In the genomic region with DNA sequence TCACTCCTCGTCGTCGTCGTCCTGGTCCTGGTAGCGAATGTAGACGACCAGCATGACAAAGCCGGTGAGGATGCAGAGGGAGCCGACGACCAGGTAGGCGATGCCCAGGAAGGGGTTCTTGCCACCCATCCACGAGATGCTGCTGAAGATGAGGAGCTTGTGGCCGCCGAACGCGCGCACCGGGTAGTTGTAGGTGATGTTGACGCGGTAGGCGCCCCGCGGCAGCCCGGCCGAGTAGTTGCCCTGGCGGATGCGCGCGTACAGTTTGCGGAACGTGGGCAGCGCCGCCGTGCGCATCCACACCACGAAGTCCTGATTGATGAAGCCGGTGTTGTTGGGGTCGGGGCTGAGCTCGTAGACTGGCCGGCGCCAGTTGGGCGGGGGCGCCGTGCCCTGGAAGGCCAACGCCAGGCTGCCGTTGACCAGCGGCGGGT, we compare ENCODE assay signal across 8 cellular contexts. TPM values are rescaled to one million over a fixed set of nuclear protein-coding genes. Genes with fewer than 3 reads are reported as not detected.
DNase-seq lines count a peak whose midpoint lies in the region; ATAC-seq and TF ChIP-seq lines count a peak whose summit lies in the region.

No MANE protein-coding gene starts in this region.

- H3K9me3 Mint-ChIP-seq in T-cell (no peaks in the 10 kb centered on the region), naive B cell (no peaks in the 10 kb centered on the region)

- H3K27me3 Mint-ChIP-seq in T-cell (peaks cover 0 to 6% of the 10 kb centered on the region in 2 donors), naive B cell (peaks cover 43 to 58% (median 56%) of the 10 kb centered on the region in 3 donors)

- H3K27ac ChIP-seq in AG04450 (ENCODE audit: low read depth, low read length) = no peak overlapping the region
- H3K27ac ChIP-seq in duodenal mucosa (ENCODE audit: low read depth, low read length) = peak overlapping the region; percentile 96
- H3K27ac ChIP-seq in tibial nerve = peak overlapping the region; percentile 78 to 95 (median 84)

- no peaks in the 10 kb centered on the region for H3K36me3 Mint-ChIP-seq in T-cell
- no peaks in the 10 kb centered on the region for H3K36me3 Mint-ChIP-seq in naive B cell

- CTCF ChIA-PET in AG04450 (lab: Charles Lee) (interaction anchor here (0.8 to 7.8 kb wide), 5 partner anchors 13 to 930 kb away, joined by 3 to 61 read pairs (median 3); no protein-coding TSS in a partner anchor), T-cell (lab: Charles Lee) (interaction anchor here (0.6 to 2.0 kb wide), 9 partner anchors 11 to 482 kb away, joined by 3 to 8 read pairs (median 3); a partner anchor contains a TSS)

- POLR2A ChIA-PET in AG04450 (lab: Yijun Ruan, JAX) (no interaction called here), T-cell (lab: Charles Lee) (interaction anchor here in 1 of 2 donors (0.8 to 1.0 kb wide), 3 partner anchors 174 to 487 kb away, joined by 3 to 4 read pairs (median 4); no protein-coding TSS in a partner anchor)

- H3K27me3 ChIP-seq in AG04450 (ENCODE audit: control insufficient read depth, insufficient read depth, low read length) (peaks cover 16% of the 10 kb centered on the region), duodenal mucosa (ENCODE audit: control insufficient read depth in 1 of 2, insufficient read depth in 2 of 2, low read length in 2 of 2) (no peaks in the 10 kb centered on the region), tibial nerve (peaks cover 0 to 27% of the 10 kb centered on the region in 2 donors)

- 20 to 39% methylated on average over 28 to 35 of the region's 47 CpGs for WGBS in tibial nerve, 2 donors

- peak overlapping the region; percentile 88 to 95 (median 89) for H3K4me3 Mint-ChIP-seq in T-cell
- peak overlapping the region; percentile 61 to 86 (median 82) for H3K4me3 Mint-ChIP-seq in naive B cell

- DNase-seq in AG04450 (ENCODE audit: low read depth, low spot score) = no peak
- peak in 28 of 34 experiments; percentile 7 to 53 (median 33) for DNase-seq in T-cell
- DNase-seq in naive B cell = no peak
- no peak for DNase-seq in tibial nerve (ENCODE audit: low spot score in 2 of 2)
- no peak for DNase-seq in NCI-H1694 treated with DMSO at 0.1 percent for 48 hours (lab: John Stamatoyannopoulos, UW)
- no peak for DNase-seq in NCI-H187 treated with DMSO at 0.1 percent for 48 hours (lab: John Stamatoyannopoulos, UW)

- H3K9me3 ChIP-seq in AG04450 (ENCODE audit: control insufficient read depth, insufficient read depth, low read length) (peaks cover 7% of the 10 kb centered on the region; the same call in 1 of the 2 replicates), duodenal mucosa (ENCODE audit: control insufficient read depth in 1 of 2, low read length in 2 of 2) (no peaks in the 10 kb centered on the region), tibial nerve (no peaks in the 10 kb centered on the region)

- H3K4me3 ChIP-seq in AG04450 (ENCODE audit: low read depth, low read length) (peak overlapping the region; percentile 50), duodenal mucosa (ENCODE audit: low read depth in 1 of 2, low read length in 2 of 2) (peak overlapping the region; percentile 76 to 87), tibial nerve (peak overlapping the region; percentile 41 to 70 (median 48))

- H3K36me3 ChIP-seq in duodenal mucosa (ENCODE audit: control insufficient read depth in 1 of 2, insufficient read depth in 2 of 2, low read length in 2 of 2) (no peaks in the 10 kb centered on the region), tibial nerve (no peaks in the 10 kb centered on the region)

- peaks cover 18 to 19% of the 10 kb centered on the region in 2 donors for H3K4me1 ChIP-seq in duodenal mucosa (ENCODE audit: control insufficient read depth in 1 of 2, insufficient read depth in 2 of 2, low read length in 2 of 2)
- peaks cover 0 to 24% (median 1%) of the 10 kb centered on the region in 4 donors for H3K4me1 ChIP-seq in tibial nerve

- peak; percentile 37 to 51 (median 48) for ATAC-seq in T-cell (replicated peaks in 1 of 4)
- ATAC-seq in naive B cell (ENCODE audit: low read depth in 2 of 2) = peak; percentile 5 to 33
- ATAC-seq in GM18909 (IDR thresholded peaks at IDR 0.05; ENCODE audit: poor library complexity, unreplicated experiment) = no peak

- no peak for TF ChIP-seq CTCF in AG04450 (IDR thresholded peaks at IDR 0.05; ENCODE audit: low read depth, low read length)
- TF ChIP-seq CTCF in tibial nerve (IDR thresholded peaks at IDR 0.05) = no peak

- H3K4me1 Mint-ChIP-seq in T-cell (peaks cover 23 to 31% (median 28%) of the 10 kb centered on the region in 3 donors), naive B cell (peaks cover 6 to 12% (median 12%) of the 10 kb centered on the region in 3 donors)

- no peak for TF ChIP-seq POLR2A in tibial nerve (IDR thresholded peaks at IDR 0.05)

- TF ChIP-seq EP300 in tibial nerve (IDR thresholded peaks at IDR 0.05) = no peak

- H3K9ac ChIP-seq in duodenal mucosa (ENCODE audit: low read depth in 1 of 2, low read length in 2 of 2) = peak overlapping the region; percentile 85 to 93

- H3K27ac Mint-ChIP-seq in T-cell = peak overlapping the region; percentile 91 to 92
- H3K27ac Mint-ChIP-seq in naive B cell = peak overlapping the region in 2 of 6 donors; percentile 32 to 61

RNA-seq across cellular contexts. Expression of a gene that starts 1.0 kb away (rescaled TPM):
- 0.24 and 0.26 TPM in 2 replicates for polyA plus RNA-seq in AG04450 (2011; rRNA removed)
- 0.32 and 0.39 TPM in 2 replicates for polyA minus RNA-seq in AG04450 (2011; rRNA and poly(A)+ RNA removed)
- 1 to 10 TPM; 2.1 to 8.6 (median 2.9) TPM for total RNA-seq in T-cell
- polyA plus RNA-seq in naive B cell (ENCODE audit: low read depth in 6 of 6) = under 1 TPM in 1 of 6 donors, not detected in 5; 0.07 TPM
- total RNA-seq in tibial nerve = 10 to 100 TPM; 15.6 to 47.6 (median 39.9) TPM

RNA-seq across cellular contexts. Expression of a gene that starts 41.3 kb away (rescaled TPM):
- polyA plus RNA-seq in AG04450 (2011; rRNA removed) (1.0 and 1.6 TPM in 2 replicates), naive B cell (ENCODE audit: low read depth in 6 of 6) (1 to 10 TPM in 5 of 6 donors, under 1 TPM in 1; 0.59 to 2.8 (median 2.1) TPM)
- polyA minus RNA-seq in AG04450 (2011; rRNA and poly(A)+ RNA removed) = 1.0 and 1.7 TPM in 2 replicates
- total RNA-seq in T-cell (100 to 1,000 TPM; 267 to 436 (median 326) TPM), tibial nerve (10 to 100 TPM; 26.4 to 33.9 (median 29.2) TPM)

Comparison
In these comparisons a context has a peak if more than half of its experiments do, and no peak if none do; other contexts are left out.
1. DNase-seq: peak in T-cell (28 of 34); none in AG04450 (single experiment), naive B cell (single experiment), tibial nerve (0 of 2), NCI-H1694 treated with DMSO at 0.1 percent for 48 hours (single experiment) and NCI-H187 treated with DMSO at 0.1 percent for 48 hours (single experiment).
2. RNA of a gene that starts 41.3 kb away (total RNA-seq): 267 to 436 TPM in T-cell; 26.4 to 33.9 TPM in tibial nerve; every median in the first group is over 4 times any median in the second.
3. Peak in every context shown above with its lines, with median percentiles within 50 percentile points of each other: H3K4me3 ChIP-seq.